ENCODE assay signal across 1 cellular context in the genomic region with DNA sequence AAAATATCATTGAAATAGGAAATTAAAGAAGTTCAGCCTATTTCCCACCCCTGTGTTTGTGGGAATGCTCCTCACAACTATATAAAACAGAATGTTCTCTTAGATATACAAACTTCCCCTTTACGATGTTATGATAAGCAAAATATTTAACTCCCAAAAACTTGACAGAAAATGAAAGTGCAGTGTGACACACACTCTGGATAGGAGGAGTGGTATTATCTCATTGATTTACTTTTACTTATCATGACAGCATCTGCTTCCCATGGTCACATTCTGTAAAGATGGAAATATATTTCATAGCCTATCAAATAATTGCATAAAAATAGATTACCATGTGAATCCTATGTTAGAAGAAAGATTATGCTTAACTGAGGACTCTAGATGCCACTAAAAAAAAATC.
TF ChIP-seq lines count a peak whose summit lies in the region.

No MANE protein-coding gene starts in this region.

TF ChIP-seq in IMR-90, 13 proteins besides CTCF, POLR2A, EP300 and RAD21 (continued from another document):
- TF ChIP-seq SMC3 (IDR thresholded peaks at IDR 0.05; ENCODE audit: low read depth, low read length) (no peak), RFX5 (IDR thresholded peaks at IDR 0.05; ENCODE audit: low read depth, low read length) (no peak), CHD1 (IDR thresholded peaks at IDR 0.05; ENCODE audit: low read depth, low read length) (no peak), NFE2L2 (IDR thresholded peaks at IDR 0.05; ENCODE audit: low read depth, low read length) (no peak), CEBPB (IDR thresholded peaks at IDR 0.05; ENCODE audit: low read depth, low read length) (no peak)
